Comparison of ENCODE assay signal across 14 cellular contexts in the genomic region with DNA sequence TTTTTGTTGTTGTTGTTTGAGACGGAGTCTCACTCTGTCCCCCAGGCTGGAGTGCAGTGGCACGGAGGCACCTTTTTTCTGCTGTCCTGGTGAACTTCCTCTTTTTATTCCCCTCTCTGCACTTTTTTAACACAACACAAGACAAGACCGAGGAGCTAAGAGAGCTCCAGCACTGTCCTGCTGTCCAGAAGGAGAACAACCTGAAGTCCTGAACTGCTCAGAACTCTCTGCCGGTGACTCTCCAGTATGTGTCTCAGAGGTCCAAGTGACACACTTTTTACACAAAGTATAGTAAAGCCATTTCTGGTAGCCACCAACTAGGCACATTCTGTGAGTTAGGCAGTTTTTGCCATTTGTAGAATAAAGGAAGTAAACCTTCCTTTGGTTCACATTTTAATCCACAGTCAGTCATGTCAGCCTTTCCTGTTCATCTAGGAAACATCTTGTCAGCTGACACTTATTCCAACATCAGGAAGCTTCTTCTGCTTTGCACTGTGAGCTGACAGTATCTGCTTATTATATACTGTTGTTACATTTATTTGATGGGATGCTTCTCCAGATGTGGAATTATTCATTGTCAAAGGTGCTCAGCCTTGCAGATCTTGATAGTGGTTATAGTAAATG. TPM values are rescaled to one million over a fixed set of nuclear protein-coding genes. Genes with fewer than 3 reads are reported as not detected.
DNase-seq lines count a peak whose midpoint lies in the region; ATAC-seq and TF ChIP-seq lines count a peak whose summit lies in the region.
"Had no signal": no experiment of that assay in that cellular context is flagged by ENCODE, and none has a peak within 500 bp of the region (broad histone marks: within the 10 kb centered on the region; RNA-seq: fewer than 3 reads in every experiment).

No MANE protein-coding gene starts in this region.

- peaks cover 32 to 38% (median 35%) of the 10 kb centered on the region in 10 experiments for H3K4me1 ChIP-seq in BLaER1 treated with 17β-estradiol and CSF1 and Interleukin-3, amounts not matched to agents 10 nM and 100 nM

- peak overlapping the region; percentile 34 to 75 (median 62); a peak in 20 of 22 replicates for H3K27ac ChIP-seq in BLaER1 treated with 17β-estradiol and CSF1 and Interleukin-3, amounts not matched to agents 10 nM and 100 nM

- H3K4me2 ChIP-seq in BLaER1 treated with 17β-estradiol and CSF1 and Interleukin-3, amounts not matched to agents 10 nM and 100 nM = peak overlapping the region; percentile 68 to 90 (median 85)
- H3K4me2 ChIP-seq: SK-N-SH had no signal

- no peaks in the 10 kb centered on the region for H4K20me1 ChIP-seq in BLaER1 treated with 17β-estradiol and CSF1 and Interleukin-3, amounts not matched to agents 10 nM and 100 nM

- intact Hi-C loops in lower leg skin (cut with DNase I; ENCODE audit: low total_unique reads) = no loop called here

- peaks cover 0 to 8% (median 0%) of the 10 kb centered on the region in 11 experiments; a peak in 3 of 22 replicates for H3K9me3 ChIP-seq in BLaER1 treated with 17β-estradiol and CSF1 and Interleukin-3, amounts not matched to agents 10 nM and 100 nM (replicated peaks in 1 of 11)
- H3K9me3 ChIP-seq: SK-N-SH had no signal

- H3K9ac ChIP-seq in BLaER1 treated with 17β-estradiol and CSF1 and Interleukin-3, amounts not matched to agents 10 nM and 100 nM = peak overlapping the region in 6 of 11 experiments; percentile 7 to 63 (median 42); a peak in 9 of 22 replicates
- H3K9ac ChIP-seq: SK-N-SH had no signal

- no peak for TF ChIP-seq POLR2A in lower leg skin (IDR thresholded peaks at IDR 0.05)

- in situ Hi-C loops in KBM-7 (cut with MboI; ENCODE audit: low pct_unique_long_range_greater_than_20kb, low sequenced_read_pairs) = no loop called here

- WGBS in lower leg skin, 2 donors = 56 to 71% methylated on average over 4 of the region's 4 CpGs

- no peak for ATAC-seq in GM21786 (IDR thresholded peaks at IDR 0.05; ENCODE audit: unreplicated experiment)

- no peak overlapping the region for H3K4me3 ChIP-seq in BLaER1 treated with 17β-estradiol and CSF1 and Interleukin-3, amounts not matched to agents 10 nM and 100 nM
- no peak overlapping the region for H3K4me3 ChIP-seq in lower leg skin (ENCODE audit: low read depth, poor library complexity, severe bottlenecking)

- DNase-seq in KBM-7 = peak; percentile 82
- peak; percentile 45 for DNase-seq in RPMI8226
- peak; percentile 24 to 66 for DNase-seq in lung microvascular endothelial cell (ENCODE audit: low read depth in 2 of 2)
- DNase-seq in lower leg skin (ENCODE audit: low spot score in 2 of 2) = no peak
- DNase-seq in NCI-H146 treated with DMSO at 0.1 percent for 48 hours (lab: John Stamatoyannopoulos, UW; ENCODE audit: unreplicated experiment) = no peak
- DNase-seq in activated CD4-positive, CD25-positive, alpha-beta regulatory T cell (lab: John Stamatoyannopoulos, UW) = no peak
- DNase-seq: activated CD4-positive, alpha-beta T cell treated with anti-CD3 and anti-CD28 coated beads for 1 hour; Calu3; natural killer cell; NCI-H1048; SK-N-SH; stimulated activated CD4-positive, alpha-beta T cell treated with anti-CD3 and anti-CD28 coated beads, Interleukin-2, amount 100 ng/mL, for 24 hours had no signal

- TF ChIP-seq CTCF in lower leg skin (IDR thresholded peaks at IDR 0.05) = no peak

- H3K36me3 ChIP-seq in BLaER1 treated with 17β-estradiol and CSF1 and Interleukin-3, amounts not matched to agents 10 nM and 100 nM = no peaks in the 10 kb centered on the region

- H3K27me3 ChIP-seq in BLaER1 treated with 17β-estradiol and CSF1 and Interleukin-3, amounts not matched to agents 10 nM and 100 nM = no peaks in the 10 kb centered on the region

RNA-seq across cellular contexts. Expression of a gene that starts 28.1 kb away (rescaled TPM):
- total RNA-seq in lung microvascular endothelial cell (1,403 and 2,121 TPM in 2 replicates), lower leg skin (10 to 100 TPM; 29.3 to 68.5 (median 44.1) TPM)

Comparison
In these comparisons a context has a peak if more than half of its experiments do, and no peak if none do; other contexts are left out.
1. DNase-seq: peak in KBM-7 (single experiment), RPMI8226 (single experiment) and lung microvascular endothelial cell (2 of 2); none in lower leg skin (0 of 2), NCI-H146 treated with DMSO at 0.1 percent for 48 hours (single experiment) and activated CD4-positive, CD25-positive, alpha-beta regulatory T cell (0 of 4).
2. RNA of a gene that starts 28.1 kb away (total RNA-seq): 1,403 to 2,121 TPM in lung microvascular endothelial cell; 29.3 to 68.5 TPM in lower leg skin; every median in the first group is over 10 times any median in the second.